Comparison of ENCODE assay signal across 19 cellular contexts in the genomic region with DNA sequence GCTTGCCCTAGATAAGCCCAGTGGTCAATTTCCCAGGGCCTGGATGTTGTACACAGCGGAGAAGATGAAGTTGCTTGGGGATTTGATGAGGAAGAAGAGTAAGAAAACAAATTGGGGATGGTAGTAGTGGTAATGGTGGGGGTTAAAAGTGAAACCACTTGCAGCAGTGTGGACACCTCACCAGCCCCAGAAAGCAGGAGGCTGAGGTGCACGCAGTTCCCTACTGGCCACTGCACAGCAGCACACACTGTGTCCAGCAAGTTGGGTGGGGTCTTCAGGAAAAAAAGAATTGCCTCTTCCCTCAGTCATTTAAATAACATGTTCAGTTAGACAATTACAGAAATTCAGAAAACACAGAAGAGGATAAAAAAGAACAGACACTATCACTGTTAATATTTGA.
A peak's percentile ranks its signal among the peaks of the same experiment; 100 is the strongest.
DNase-seq lines count a peak whose midpoint lies in the region; ATAC-seq and TF ChIP-seq lines count a peak whose summit lies in the region.
"Had no signal": no experiment of that assay in that cellular context is flagged by ENCODE, and none has a peak within 500 bp of the region (broad histone marks: within the 10 kb centered on the region; RNA-seq: fewer than 3 reads in every experiment).

No MANE protein-coding gene starts in this region.

- DNase-seq in CD14-positive monocyte (ENCODE audit: low spot score): no peak
- no peak for DNase-seq in Caco-2
- no peak for DNase-seq in central memory CD8-positive, alpha-beta T cell (ENCODE audit: low spot score in 2 of 2)
- no peak for DNase-seq in naive thymus-derived CD4-positive, alpha-beta T cell
- DNase-seq in middle frontal gyrus (ENCODE audit: extremely low spot score, low spot score): no peak
- DNase-seq in osteocyte (ENCODE audit: extremely low spot score, unreplicated experiment): no peak
- DNase-seq in sigmoid colon: no peak
- DNase-seq: AML-193, DMS79, GM23248, HCEC 1CT, KG1, NCI-H1436, NCI-H2029 treated with DMSO at 0.1 percent for 48 hours, NCI-H2171 treated with DMSO at 0.1 percent for 48 hours, NCI-H748 treated with DMSO at 0.1 percent for 48 hours, SJCRH30 had no signal

- H3K36me3 Mint-ChIP-seq in CD14-positive monocyte: peaks cover 85 to 90% of the 10 kb centered on the region in 2 donors
- peaks cover 6% of the 10 kb centered on the region for H3K36me3 Mint-ChIP-seq in Caco-2 (ENCODE audit: insufficient read depth, unreplicated experiment)
- peaks cover 31% of the 10 kb centered on the region for H3K36me3 Mint-ChIP-seq in central memory CD8-positive, alpha-beta T cell (ENCODE audit: insufficient read depth)
- H3K36me3 Mint-ChIP-seq in naive thymus-derived CD4-positive, alpha-beta T cell: peaks cover 0 to 32% (median 3%) of the 10 kb centered on the region in 5 donors
- H3K36me3 Mint-ChIP-seq in osteocyte (ENCODE audit: unreplicated experiment): peaks cover 17% of the 10 kb centered on the region

- ATAC-seq in central memory CD8-positive, alpha-beta T cell (replicated peaks; ENCODE audit: extremely low read depth, poor library complexity, severe bottlenecking): no peak
- ATAC-seq in naive thymus-derived CD4-positive, alpha-beta T cell: no peak
- ATAC-seq in HG02973 (IDR thresholded peaks at IDR 0.05; ENCODE audit: unreplicated experiment): no peak

- BruUV-seq in Caco-2 (replicated peaks; lab: Mats Ljungman, UMichigan): no TSS peak

- H3K27ac Mint-ChIP-seq in CD14-positive monocyte: peak overlapping the region in 4 of 7 donors; percentile 12 to 43 (median 20)
- H3K27ac Mint-ChIP-seq in Caco-2 (ENCODE audit: unreplicated experiment): peak overlapping the region; percentile 10
- H3K27ac Mint-ChIP-seq in central memory CD8-positive, alpha-beta T cell (ENCODE audit: low read depth): peak overlapping the region; percentile 42
- peak overlapping the region in 8 of 9 donors; percentile 6 to 85 (median 38) for H3K27ac Mint-ChIP-seq in naive thymus-derived CD4-positive, alpha-beta T cell
- no peak overlapping the region for H3K27ac Mint-ChIP-seq in osteocyte (ENCODE audit: unreplicated experiment)

- H3K4me1 Mint-ChIP-seq in CD14-positive monocyte: no peaks in the 10 kb centered on the region
- H3K4me1 Mint-ChIP-seq in Caco-2 (ENCODE audit: low read depth, unreplicated experiment): peaks cover 7% of the 10 kb centered on the region
- peaks cover 39% of the 10 kb centered on the region for H3K4me1 Mint-ChIP-seq in central memory CD8-positive, alpha-beta T cell
- H3K4me1 Mint-ChIP-seq in naive thymus-derived CD4-positive, alpha-beta T cell: peaks cover 0 to 29% (median 12%) of the 10 kb centered on the region in 7 donors
- H3K4me1 Mint-ChIP-seq in osteocyte (ENCODE audit: unreplicated experiment): peaks cover 5% of the 10 kb centered on the region

- H3K4me3 ChIP-seq in Caco-2 (ENCODE audit: low read depth, low read length) (no peak overlapping the region), sigmoid colon (no peak overlapping the region)
- no peak overlapping the region for H3K4me3 ChIP-seq in naive thymus-derived CD4-positive, alpha-beta T cell (ENCODE audit: low read length)
- H3K4me3 ChIP-seq: GM23248, SJCRH30 had no signal

- H3K9me3 Mint-ChIP-seq in CD14-positive monocyte (no peaks in the 10 kb centered on the region), Caco-2 (ENCODE audit: unreplicated experiment) (no peaks in the 10 kb centered on the region), osteocyte (ENCODE audit: unreplicated experiment) (no peaks in the 10 kb centered on the region)
- H3K9me3 Mint-ChIP-seq in central memory CD8-positive, alpha-beta T cell: no peaks in the 10 kb centered on the region
- no peaks in the 10 kb centered on the region for H3K9me3 Mint-ChIP-seq in naive thymus-derived CD4-positive, alpha-beta T cell

- no peak for TF ChIP-seq CTCF in CD14-positive monocyte (IDR thresholded peaks at IDR 0.05)
- TF ChIP-seq CTCF in Caco-2 (IDR thresholded peaks at IDR 0.05; ENCODE audit: insufficient read depth in 1 of 2, low read depth in 1 of 2, low read length in 1 of 2, severe bottlenecking in 1 of 2, unreplicated experiment in 1 of 2): no peak
- no peak for TF ChIP-seq CTCF in osteocyte (IDR thresholded peaks at IDR 0.05)
- no peak for TF ChIP-seq CTCF in sigmoid colon (IDR thresholded peaks at IDR 0.05)

- CTCF ChIA-PET in Caco-2 (lab: Charles Lee): no interaction called here
- CTCF ChIA-PET in naive thymus-derived CD4-positive, alpha-beta T cell (lab: Charles Lee): no interaction called here

- 91 to 97% methylated on average over 2 of the region's 2 CpGs for WGBS in sigmoid colon, 2 donors

- no peaks in the 10 kb centered on the region for H3K9me3 ChIP-seq in Caco-2
- H3K9me3 ChIP-seq in naive thymus-derived CD4-positive, alpha-beta T cell (ENCODE audit: control insufficient read depth in 2 of 3, low read length in 3 of 3): no peaks in the 10 kb centered on the region
- H3K9me3 ChIP-seq in sigmoid colon: no peaks in the 10 kb centered on the region
- H3K9me3 ChIP-seq: SJCRH30 had no signal

- POLR2A ChIA-PET in Caco-2 (lab: Charles Lee): no interaction called here
- POLR2A ChIA-PET in naive thymus-derived CD4-positive, alpha-beta T cell (lab: Charles Lee): no interaction called here

- no peaks in the 10 kb centered on the region for H3K27me3 Mint-ChIP-seq in CD14-positive monocyte (ENCODE audit: low read depth in 3 of 3)
- no peaks in the 10 kb centered on the region for H3K27me3 Mint-ChIP-seq in Caco-2 (ENCODE audit: insufficient read depth, unreplicated experiment)
- no peaks in the 10 kb centered on the region for H3K27me3 Mint-ChIP-seq in central memory CD8-positive, alpha-beta T cell
- no peaks in the 10 kb centered on the region for H3K27me3 Mint-ChIP-seq in naive thymus-derived CD4-positive, alpha-beta T cell
- no peaks in the 10 kb centered on the region for H3K27me3 Mint-ChIP-seq in osteocyte (ENCODE audit: unreplicated experiment)

- intact Hi-C loops in CD14-positive monocyte (cut with micrococcal nuclease) (no loop called here), Caco-2 (cut with micrococcal nuclease; ENCODE audit: unreplicated experiment) (loop anchor here (10.0 kb wide), 1 partner anchor 78 kb away; no protein-coding TSS in a partner anchor), sigmoid colon (cut with DNase I) (no loop called here)
- intact Hi-C loops in naive thymus-derived CD4-positive, alpha-beta T cell (cut with micrococcal nuclease): no loop called here

- H3K27ac ChIP-seq in naive thymus-derived CD4-positive, alpha-beta T cell (ENCODE audit: low read depth, low read length): no peak overlapping the region
- H3K27ac ChIP-seq in sigmoid colon: no peak overlapping the region
- H3K27ac ChIP-seq: GM23248, RWPE1, SJCRH30 had no signal

- no peak for TF ChIP-seq POLR2A in sigmoid colon (IDR thresholded peaks at IDR 0.05)

- TF ChIP-seq EP300 in sigmoid colon (IDR thresholded peaks at IDR 0.05): no peak

- no peaks in the 10 kb centered on the region for H3K27me3 ChIP-seq in Caco-2 (replicated peaks; ENCODE audit: control insufficient read depth, insufficient read depth, low read length)
- H3K27me3 ChIP-seq in naive thymus-derived CD4-positive, alpha-beta T cell (ENCODE audit: control insufficient read depth in 2 of 2, insufficient read depth in 2 of 2, low read length in 2 of 2): no peaks in the 10 kb centered on the region
- no peaks in the 10 kb centered on the region for H3K27me3 ChIP-seq in sigmoid colon
- H3K27me3 ChIP-seq: SJCRH30 had no signal

- H3K4me3 Mint-ChIP-seq in CD14-positive monocyte: no peak overlapping the region
- H3K4me3 Mint-ChIP-seq in Caco-2 (ENCODE audit: unreplicated experiment): no peak overlapping the region
- H3K4me3 Mint-ChIP-seq in central memory CD8-positive, alpha-beta T cell: no peak overlapping the region
- H3K4me3 Mint-ChIP-seq in naive thymus-derived CD4-positive, alpha-beta T cell: no peak overlapping the region
- no peak overlapping the region for H3K4me3 Mint-ChIP-seq in osteocyte (ENCODE audit: unreplicated experiment)

- H3K36me3 ChIP-seq in Caco-2 (ENCODE audit: control insufficient read depth, insufficient read depth, low read length): no peaks in the 10 kb centered on the region
- peaks cover 0 to 4% (median 3%) of the 10 kb centered on the region in 3 experiments for H3K36me3 ChIP-seq in naive thymus-derived CD4-positive, alpha-beta T cell (ENCODE audit: control insufficient read depth in 2 of 3, insufficient read depth in 3 of 3, low read length in 3 of 3)
- H3K36me3 ChIP-seq in sigmoid colon: peaks cover 0 to 31% (median 2%) of the 10 kb centered on the region in 4 donors
- H3K36me3 ChIP-seq: SJCRH30 had no signal

- H3K4me1 ChIP-seq in Caco-2: peaks cover 11% of the 10 kb centered on the region
- H3K4me1 ChIP-seq in naive thymus-derived CD4-positive, alpha-beta T cell (ENCODE audit: control insufficient read depth in 2 of 2, insufficient read depth in 2 of 2, low read length in 2 of 2): peaks cover 0 to 5% of the 10 kb centered on the region in 2 donors
- peaks cover 0 to 20% (median 18%) of the 10 kb centered on the region in 4 donors for H3K4me1 ChIP-seq in sigmoid colon
- H3K4me1 ChIP-seq: SJCRH30 had no signal
